ENCODE assay signal across 10 cellular contexts in genomic region chr4:183200453-183200852, GRCh38.
DNase-seq lines count a peak whose midpoint lies in the region; ATAC-seq and TF ChIP-seq lines count a peak whose summit lies in the region.
"Had no signal": no experiment of that assay in that cellular context is flagged by ENCODE, and none has a peak within 500 bp of the region (broad histone marks: within the 10 kb centered on the region; RNA-seq: fewer than 3 reads in every experiment).

No MANE protein-coding gene starts in this region.

- TF ChIP-seq EP300 in Ishikawa (IDR thresholded peaks at IDR 0.05; ENCODE audit: borderline replicate concordance): peak; percentile 73; the same call in 1 of the 2 replicates

- peak overlapping the region in 1 of 2 experiments; percentile 61 for H3K18ac ChIP-seq in mesenchymal stem cell (ENCODE audit: low read depth in 1 of 2, low read length in 2 of 2)

- TF ChIP-seq CTCF in A673 (conservative IDR thresholded peaks at IDR 0.05; ENCODE audit: low read depth, low read length) (no peak), colonic mucosa (IDR thresholded peaks at IDR 0.05) (no peak), WERI-Rb-1 (IDR thresholded peaks at IDR 0.05; ENCODE audit: low read depth, low read length) (no peak), GM13976 (IDR thresholded peaks at IDR 0.05; ENCODE audit: borderline replicate concordance, control extremely low read depth, extremely low read depth, insufficient read depth, missing control alignments) (no peak)

- H2AFZ ChIP-seq in mesenchymal stem cell (ENCODE audit: low read depth, low read length): no peak overlapping the region

- TF ChIP-seq RAD21 in Ishikawa (IDR thresholded peaks at IDR 0.05; ENCODE audit: low read depth): peak; percentile 37

- H3K14ac ChIP-seq in mesenchymal stem cell (ENCODE audit: low read length in 2 of 2): no peak overlapping the region

- no peaks in the 10 kb centered on the region for H3K27me3 Mint-ChIP-seq in activated naive CD8-positive, alpha-beta T cell treated with anti-CD3 and anti-CD28 coated beads, Interleukin-2, amount 50 U/mL, for 24 hours

- no peak overlapping the region for H3K4me3 Mint-ChIP-seq in activated naive CD8-positive, alpha-beta T cell treated with anti-CD3 and anti-CD28 coated beads, Interleukin-2, amount 50 U/mL, for 24 hours

- H3K36me3 Mint-ChIP-seq in activated naive CD8-positive, alpha-beta T cell treated with anti-CD3 and anti-CD28 coated beads, Interleukin-2, amount 50 U/mL, for 24 hours (ENCODE audit: low read depth): no peaks in the 10 kb centered on the region

- no peak overlapping the region for H3K27ac Mint-ChIP-seq in activated naive CD8-positive, alpha-beta T cell treated with anti-CD3 and anti-CD28 coated beads, Interleukin-2, amount 50 U/mL, for 24 hours

- H3K9ac ChIP-seq in colonic mucosa (ENCODE audit: low read depth in 2 of 2, low read length in 2 of 2) (no peak overlapping the region), mesenchymal stem cell (ENCODE audit: low read length) (peak overlapping the region; percentile 68)

- BruUV-seq in A673 (replicated peaks; lab: Mats Ljungman, UMichigan): no TSS peak

- no peaks in the 10 kb centered on the region for H3K9me3 Mint-ChIP-seq in activated naive CD8-positive, alpha-beta T cell treated with anti-CD3 and anti-CD28 coated beads, Interleukin-2, amount 50 U/mL, for 24 hours

- no peak for ATAC-seq in activated naive CD8-positive, alpha-beta T cell treated with anti-CD3 and anti-CD28 coated beads, Interleukin-2, amount 50 U/mL, for 24 hours

- H3K4me2 ChIP-seq in mesenchymal stem cell (ENCODE audit: low read length, poor library complexity, severe bottlenecking): peak overlapping the region; percentile 38

- no peak overlapping the region for H4K91ac ChIP-seq in mesenchymal stem cell (ENCODE audit: low read length)

- no peak overlapping the region for H2BK15ac ChIP-seq in mesenchymal stem cell (ENCODE audit: low read depth, poor library complexity, severe bottlenecking)

- no peak overlapping the region for H3K4ac ChIP-seq in mesenchymal stem cell (ENCODE audit: low read depth in 1 of 2, low read length in 2 of 2)

- no peak overlapping the region for H2BK120ac ChIP-seq in mesenchymal stem cell (ENCODE audit: low read depth, low read length)

- H2BK5ac ChIP-seq in mesenchymal stem cell (ENCODE audit: low read depth, low read length, poor library complexity, severe bottlenecking): no peak overlapping the region

- intact Hi-C loops in A673 (cut with micrococcal nuclease; ENCODE audit: unreplicated experiment): no loop called here
- intact Hi-C loops in colonic mucosa (cut with DNase I): no loop called here

- no peaks in the 10 kb centered on the region for H3K27me3 ChIP-seq in A673 (replicated peaks; ENCODE audit: insufficient read depth, low read depth, low read length, poor library complexity)
- no peaks in the 10 kb centered on the region for H3K27me3 ChIP-seq in colonic mucosa
- H3K27me3 ChIP-seq in mesenchymal stem cell (ENCODE audit: control insufficient read depth in 1 of 2, insufficient read depth in 1 of 2, low read length in 2 of 2): no peaks in the 10 kb centered on the region
- H3K27me3 ChIP-seq in WERI-Rb-1 (ENCODE audit: insufficient read depth, low read depth, severe bottlenecking): no peaks in the 10 kb centered on the region

- H3K4me1 ChIP-seq in A673 (ENCODE audit: insufficient read depth, low read length, poor library complexity, severe bottlenecking): peaks cover 22% of the 10 kb centered on the region
- no peaks in the 10 kb centered on the region for H3K4me1 ChIP-seq in colonic mucosa
- peaks cover 6% of the 10 kb centered on the region for H3K4me1 ChIP-seq in mesenchymal stem cell (ENCODE audit: control insufficient read depth, insufficient read depth, low read depth, low read length)

- in situ Hi-C loops in GM13976 (cut with MboI; ENCODE audit: low sequenced_read_pairs, unreplicated experiment): no loop called here

- H3K27ac ChIP-seq in A673 (ENCODE audit: low read depth, low read length, poor library complexity, severe bottlenecking) (peak overlapping the region; percentile 15), colonic mucosa (no peak overlapping the region), mesenchymal stem cell (ENCODE audit: low read length, poor library complexity, severe bottlenecking) (peak overlapping the region; percentile 74), WERI-Rb-1 (no peak overlapping the region)
- H3K27ac ChIP-seq: C4-2B had no signal

- peaks cover 34% of the 10 kb centered on the region for H3K79me1 ChIP-seq in mesenchymal stem cell (replicated peaks; ENCODE audit: low read length, poor library complexity, severe bottlenecking)

- no peaks in the 10 kb centered on the region for H3K36me3 ChIP-seq in A673 (ENCODE audit: insufficient read depth, low read length, poor library complexity, severe bottlenecking)
- H3K36me3 ChIP-seq in colonic mucosa: no peaks in the 10 kb centered on the region
- H3K36me3 ChIP-seq in mesenchymal stem cell (ENCODE audit: control insufficient read depth in 1 of 2, insufficient read depth in 2 of 2, low read depth in 1 of 2, low read length in 2 of 2): peaks cover 6 to 11% of the 10 kb centered on the region in 2 experiments
- no peaks in the 10 kb centered on the region for H3K36me3 ChIP-seq in WERI-Rb-1

- H3K4me3 ChIP-seq in A673 (ENCODE audit: low read depth, low read length, poor library complexity, severe bottlenecking) (no peak overlapping the region), colonic mucosa (no peak overlapping the region), mesenchymal stem cell (ENCODE audit: insufficient read depth in 1 of 2, low read depth in 1 of 2, low read length in 2 of 2) (peak overlapping the region in 1 of 2 experiments; percentile 27), WERI-Rb-1 (ENCODE audit: low read depth, low read length) (no peak overlapping the region)

- POLR2A ChIA-PET in A673 (lab: Charles Lee; ENCODE audit: low non-redundant PET): no interaction called here

- H2BK12ac ChIP-seq in mesenchymal stem cell (ENCODE audit: low read length in 2 of 2): no peak overlapping the region

- H3K9me3 ChIP-seq in A673 (ENCODE audit: low read depth, low read length, poor library complexity, severe bottlenecking) (no peaks in the 10 kb centered on the region), colonic mucosa (no peaks in the 10 kb centered on the region), mesenchymal stem cell (ENCODE audit: control insufficient read depth, low read length) (no peaks in the 10 kb centered on the region), WERI-Rb-1 (ENCODE audit: severe bottlenecking) (no peaks in the 10 kb centered on the region)

- DNase-seq in A673 (ENCODE audit: low spot score): peak; percentile 96
- DNase-seq in colonic mucosa: peak; percentile 19
- peak; percentile 56 for DNase-seq in mesenchymal stem cell
- DNase-seq in WERI-Rb-1: no peak
- no peak for DNase-seq in DMS53 treated with DMSO at 0.1 percent for 48 hours (lab: John Stamatoyannopoulos, UW; ENCODE audit: unreplicated experiment)
- DNase-seq in activated naive CD8-positive, alpha-beta T cell treated with anti-CD3 and anti-CD28 coated beads, Interleukin-2, amount 50 U/mL, for 24 hours: no peak
- no peak for DNase-seq in GM13976 (ENCODE audit: low spot score)
- DNase-seq: OCI-M1 had no signal

- CTCF ChIA-PET in A673 (lab: Charles Lee): interaction anchor here (0.5 kb wide), 1 partner anchor 68 kb away, joined by 4 read pairs; no protein-coding TSS in a partner anchor

- WGBS in mesenchymal stem cell: 91% methylated on average over 3 of the region's 4 CpGs

- no peak overlapping the region for H2AK5ac ChIP-seq in mesenchymal stem cell (ENCODE audit: low read length, severe bottlenecking)

- no peak overlapping the region for H3K23ac ChIP-seq in mesenchymal stem cell (ENCODE audit: low read length in 2 of 2)

- peak overlapping the region; percentile 54 for H4K8ac ChIP-seq in mesenchymal stem cell (ENCODE audit: low read length)

- H3K4me1 Mint-ChIP-seq in activated naive CD8-positive, alpha-beta T cell treated with anti-CD3 and anti-CD28 coated beads, Interleukin-2, amount 50 U/mL, for 24 hours: no peaks in the 10 kb centered on the region

TF ChIP-seq in Ishikawa, 13 proteins besides CTCF, POLR2A, EP300 and RAD21 (continues in another document):
- TF ChIP-seq EGR1 (IDR thresholded peaks at IDR 0.05): no peak
- TF ChIP-seq TEAD4 (IDR thresholded peaks at IDR 0.05): peak; percentile 80
- peak; percentile 80 for TF ChIP-seq TCF12 (IDR thresholded peaks at IDR 0.05; ENCODE audit: low read depth)
- TF ChIP-seq NFIC (IDR thresholded peaks at IDR 0.05): peak; percentile 99
- TF ChIP-seq CEBPB (IDR thresholded peaks at IDR 0.05): no peak
- peak; percentile 92 for TF ChIP-seq MAX (IDR thresholded peaks at IDR 0.05)
- TF ChIP-seq CREB1 (IDR thresholded peaks at IDR 0.05; ENCODE audit: low read depth): no peak
- TF ChIP-seq TAF1 (IDR thresholded peaks at IDR 0.05; ENCODE audit: low read depth): no peak
- TF ChIP-seq YY1 (IDR thresholded peaks at IDR 0.05; ENCODE audit: low read depth): 0 out of 2 replicates have a peak, but pooled peaks have one; percentile 20
- no peak for TF ChIP-seq FOXM1 (IDR thresholded peaks at IDR 0.05; ENCODE audit: borderline replicate concordance, low read depth)

Comparison
In these comparisons a context has a peak if more than half of its experiments do, and no peak if none do; other contexts are left out.
1. DNase-seq: peak in A673 (single experiment), colonic mucosa (single experiment) and mesenchymal stem cell (single experiment); none in WERI-Rb-1 (single experiment), DMS53 treated with DMSO at 0.1 percent for 48 hours (single experiment), activated naive CD8-positive, alpha-beta T cell treated with anti-CD3 and anti-CD28 coated beads, Interleukin-2, amount 50 U/mL, for 24 hours (single experiment) and GM13976 (single experiment).
2. H3K27ac ChIP-seq: peak in A673 (single experiment) and mesenchymal stem cell (single experiment); none in colonic mucosa (single experiment) and WERI-Rb-1 (single experiment).